In the genomic region with DNA sequence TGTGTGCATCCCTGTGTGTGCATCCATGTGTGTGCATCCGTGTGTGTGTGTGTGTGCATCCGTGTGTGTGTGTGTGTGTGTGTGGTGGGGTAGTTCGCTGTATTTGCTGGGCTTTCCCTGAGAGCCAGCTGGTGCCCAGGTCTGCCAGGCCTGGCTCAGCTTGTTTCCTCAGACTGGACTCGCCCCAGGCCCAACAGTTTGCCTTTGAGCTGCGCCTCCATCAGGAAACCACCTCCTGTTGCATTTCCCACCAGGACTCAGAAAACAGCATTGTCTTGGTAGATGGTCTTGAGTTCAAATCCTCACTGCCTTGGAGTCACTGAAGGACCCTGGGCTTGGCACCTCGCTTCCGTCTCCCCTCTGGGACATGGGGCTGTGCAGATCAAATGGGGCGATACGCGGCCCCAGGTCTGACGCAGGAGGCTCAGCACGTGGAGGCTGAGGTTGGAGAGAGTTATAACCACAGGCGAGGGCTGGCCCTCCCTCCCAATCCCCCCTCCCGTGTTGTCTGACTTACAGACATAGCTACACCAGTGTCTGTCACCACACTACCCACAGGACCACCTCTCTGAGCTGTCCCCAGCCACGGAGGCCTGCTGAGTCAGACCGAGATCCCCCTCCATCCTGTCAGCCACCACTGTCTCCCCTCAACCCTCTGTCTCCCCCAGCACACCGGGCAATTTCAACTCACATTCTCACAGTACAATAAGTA, we compare ENCODE assay signal across 1 cellular context.
TF ChIP-seq lines count a peak whose summit lies in the region.

No MANE protein-coding gene starts in this region.

TF ChIP-seq in H1, 55 proteins besides CTCF, POLR2A, EP300 and RAD21:
- TF ChIP-seq KDM4A (IDR thresholded peaks at IDR 0.05; ENCODE audit: low read depth, low read length, severe bottlenecking), result no peak
- TF ChIP-seq TEAD4 (IDR thresholded peaks at IDR 0.05; ENCODE audit: low read depth, low read length), result no peak
- TF ChIP-seq, protein P1, sequence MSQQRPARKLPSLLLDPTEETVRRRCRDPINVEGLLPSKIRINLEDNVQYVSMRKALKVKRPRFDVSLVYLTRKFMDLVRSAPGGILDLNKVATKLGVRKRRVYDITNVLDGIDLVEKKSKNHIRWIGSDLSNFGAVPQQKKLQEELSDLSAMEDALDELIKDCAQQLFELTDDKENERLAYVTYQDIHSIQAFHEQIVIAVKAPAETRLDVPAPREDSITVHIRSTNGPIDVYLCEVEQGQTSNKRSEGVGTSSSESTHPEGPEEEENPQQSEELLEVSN (IDR thresholded peaks at IDR 0.05), result no peak
- TF ChIP-seq ASH2L (IDR thresholded peaks at IDR 0.05; ENCODE audit: low read length), result no peak
